Comparison of ENCODE assay signal across 31 cellular contexts in genomic region chr11:38256436-38256835, GRCh38.
"Had no signal": no experiment of that assay in that cellular context is flagged by ENCODE, and none has a peak within 500 bp of the region (broad histone marks: within the 10 kb centered on the region; RNA-seq: fewer than 3 reads in every experiment).

No MANE protein-coding gene starts in this region.

- H3K27me3 Mint-ChIP-seq: activated B cell treated with CpG ODN at 0.5 μM for 24 hours; activated CD4-positive, alpha-beta T cell treated with anti-CD3 and anti-CD28 coated beads, Interleukin-2, amount 10 ng/mL, durations not matched to agents 24 days and 14 days; activated CD8-positive, alpha-beta memory T cell treated with anti-CD3 and anti-CD28 coated beads, Interleukin-2, amount 10 ng/mL, durations not matched to agents 7 days and 5 days; activated naive CD8-positive, alpha-beta T cell treated with anti-CD3 and anti-CD28 coated beads, Interleukin-2, amount 50 U/mL, for 24 hours; activated T-cell treated with anti-CD3 and anti-CD28 coated beads, Interleukin-2, amount 50 U/mL, for 24 hours; T-cell had no signal

- H3K27ac ChIP-seq: ascending aorta, body of pancreas, SK-N-MC had no signal

- H3K27ac Mint-ChIP-seq: activated B cell treated with CpG ODN at 0.5 μM for 24 hours; activated CD4-positive, alpha-beta T cell treated with anti-CD3 and anti-CD28 coated beads, Interleukin-2, amount 10 ng/mL, durations not matched to agents 24 days and 14 days; activated CD8-positive, alpha-beta memory T cell treated with anti-CD3 and anti-CD28 coated beads, Interleukin-2, amount 10 ng/mL, durations not matched to agents 7 days and 5 days; activated naive CD4-positive, alpha-beta T cell treated with anti-CD3 and anti-CD28 coated beads, Interleukin-2, amount 50 U/mL, for 72 hours; activated naive CD8-positive, alpha-beta T cell treated with anti-CD3 and anti-CD28 coated beads, Interleukin-2, amount 50 U/mL, for 24 hours; activated T-cell treated with anti-CD3 and anti-CD28 coated beads, Interleukin-2, amount 50 U/mL, for 24 hours; activated T-helper 1 cell treated with anti-CD3 and anti-CD28 coated beads, Interleukin-12 subunit alpha, Interleukin-12 subunit beta, Interleukin-2, Interleukin-4 antibody, amounts not matched to agents 30 ng/mL and 10 ng/mL and 1 ng/mL, durations not matched to agents 14 hours and 24 hours and 36 hours; T-cell had no signal

- H3K4me3 Mint-ChIP-seq: activated B cell treated with CpG ODN at 0.5 μM for 24 hours; activated CD4-positive, alpha-beta T cell treated with anti-CD3 and anti-CD28 coated beads, Interleukin-2, amount 10 ng/mL, durations not matched to agents 24 days and 14 days; activated CD8-positive, alpha-beta memory T cell treated with anti-CD3 and anti-CD28 coated beads, Interleukin-2, amount 10 ng/mL, durations not matched to agents 7 days and 5 days; activated naive CD8-positive, alpha-beta T cell treated with anti-CD3 and anti-CD28 coated beads, Interleukin-2, amount 50 U/mL, for 24 hours; activated T-cell treated with anti-CD3 and anti-CD28 coated beads, Interleukin-2, amount 50 U/mL, for 24 hours; activated T-helper 1 cell treated with anti-CD3 and anti-CD28 coated beads, Interleukin-12 subunit alpha, Interleukin-12 subunit beta, Interleukin-2, Interleukin-4 antibody, amounts not matched to agents 30 ng/mL and 10 ng/mL and 1 ng/mL, durations not matched to agents 14 hours and 24 hours and 36 hours; T-cell had no signal

- H3K9me3 ChIP-seq: ascending aorta, body of pancreas had no signal

- H3K27me3 ChIP-seq: ascending aorta, body of pancreas had no signal

- H3K4me1 Mint-ChIP-seq: activated B cell treated with CpG ODN at 0.5 μM for 24 hours; activated CD4-positive, alpha-beta T cell treated with anti-CD3 and anti-CD28 coated beads, Interleukin-2, amount 10 ng/mL, durations not matched to agents 24 days and 14 days; activated CD8-positive, alpha-beta memory T cell treated with anti-CD3 and anti-CD28 coated beads, Interleukin-2, amount 10 ng/mL, durations not matched to agents 7 days and 5 days; activated naive CD8-positive, alpha-beta T cell treated with anti-CD3 and anti-CD28 coated beads, Interleukin-2, amount 50 U/mL, for 24 hours; T-cell had no signal

- DNase-seq: activated B cell treated with CpG ODN at 0.5 μM for 24 hours; activated CD4-positive, alpha-beta T cell treated with anti-CD3 and anti-CD28 coated beads for 1 hour; activated CD4-positive, alpha-beta T cell treated with anti-CD3 and anti-CD28 coated beads, Interleukin-2, amount 10 ng/mL, durations not matched to agents 24 days and 14 days; activated CD4-positive, alpha-beta T cell treated with anti-CD3 and anti-CD28 coated beads, Interleukin-2, amount 50 U/mL, for 48 hours; activated CD8-positive, alpha-beta memory T cell treated with anti-CD3 and anti-CD28 coated beads, Interleukin-2, amount 10 ng/mL, durations not matched to agents 7 days and 5 days; activated effector memory CD4-positive, alpha-beta T cell treated with Interleukin-2 at 50 U/mL for 16 hours; activated naive CD4-positive, alpha-beta T cell; activated naive CD8-positive, alpha-beta T cell treated with anti-CD3 and anti-CD28 coated beads, Interleukin-2, amount 50 U/mL, for 24 hours; activated T-cell treated with anti-CD3 and anti-CD28 coated beads, Interleukin-2, amount 50 U/mL, for 24 hours; amniotic stem cell; body of pancreas; central memory CD4-positive, alpha-beta T cell; MM.1S; NCI-H146; NCI-H187 treated with DMSO at 0.1 percent for 48 hours; NCI-H2081 treated with DMSO at 0.1 percent for 48 hours; NCI-H2171; NCI-H2227 treated with DMSO at 0.1 percent for 48 hours; NCI-H526 treated with DMSO at 0.1 percent for 48 hours; NK-92 treated with Interleukin-12 subunit alpha and Interleukin-12 subunit beta, amount 100 ng/mL, for 24 hours; OCI-M1; RPMI8226; T-cell; T-helper 2 cell; T1000 had no signal

- ATAC-seq: activated CD8-positive, alpha-beta memory T cell treated with anti-CD3 and anti-CD28 coated beads, Interleukin-2, amount 10 ng/mL, durations not matched to agents 7 days and 5 days; activated naive CD4-positive, alpha-beta T cell treated with anti-CD3 and anti-CD28 coated beads, Interleukin-2, amount 50 U/mL, for 72 hours; activated naive CD8-positive, alpha-beta T cell treated with anti-CD3 and anti-CD28 coated beads, Interleukin-2, amount 50 U/mL, for 24 hours; body of pancreas; Panc1; Right ventricle myocardium inferior; T-cell had no signal

- H3K36me3 Mint-ChIP-seq: activated CD8-positive, alpha-beta memory T cell treated with anti-CD3 and anti-CD28 coated beads, Interleukin-2, amount 10 ng/mL, durations not matched to agents 7 days and 5 days; activated naive CD4-positive, alpha-beta T cell treated with anti-CD3 and anti-CD28 coated beads, Interleukin-2, amount 50 U/mL, for 72 hours; T-cell had no signal

- H3K4me1 ChIP-seq: ascending aorta, body of pancreas had no signal
